ENCODE assay signal across 19 cellular contexts in genomic region chr12:50937653-50938052, GRCh38. TPM values are rescaled to one million over a fixed set of nuclear protein-coding genes. Genes with fewer than 3 reads are reported as not detected.
DNase-seq lines count a peak whose midpoint lies in the region; ATAC-seq and TF ChIP-seq lines count a peak whose summit lies in the region.
"Had no signal": no experiment of that assay in that cellular context is flagged by ENCODE, and none has a peak within 500 bp of the region (broad histone marks: within the 10 kb centered on the region; RNA-seq: fewer than 3 reads in every experiment).

No MANE protein-coding gene starts in this region.

- no peak overlapping the region for H2BK5ac ChIP-seq in IMR-90 (ENCODE audit: low read depth, low read length, poor library complexity, severe bottlenecking)
- peak overlapping the region; percentile 7 for H2BK5ac ChIP-seq in neuronal stem cell (ENCODE audit: low read length)

- H3K14ac ChIP-seq in IMR-90 (replicated peaks; ENCODE audit: low read depth, low read length): no peak overlapping the region
- H3K14ac ChIP-seq in neuronal stem cell (ENCODE audit: low read length): no peak overlapping the region

- no peak overlapping the region for H2AK9ac ChIP-seq in IMR-90 (replicated peaks; ENCODE audit: low read depth, low read length, poor library complexity)

- in situ Hi-C loops in IMR-90 (cut with MboI; ENCODE audit: low sequenced_read_pairs): no loop called here
- in situ Hi-C loops in GM23248 (cut with MboI): no loop called here

- H2AK5ac ChIP-seq in IMR-90 (ENCODE audit: low read depth, low read length) (no peak overlapping the region), neuronal stem cell (ENCODE audit: low read depth, low read length) (no peak overlapping the region)

- 0 out of 2 replicates have a peak overlapping the region, but pooled peaks have one; percentile 7 for H3K4ac ChIP-seq in IMR-90 (ENCODE audit: low read depth, low read length)
- no peak overlapping the region for H3K4ac ChIP-seq in neuronal stem cell (ENCODE audit: low read length)

- H4K20me1 ChIP-seq in BLaER1 (no peaks in the 10 kb centered on the region), IMR-90 (ENCODE audit: insufficient read depth, low read length) (no peaks in the 10 kb centered on the region), GM23248 (ENCODE audit: insufficient read depth) (no peaks in the 10 kb centered on the region)
- H4K20me1 ChIP-seq: BLaER1 treated with 17β-estradiol and CSF1 and Interleukin-3, amounts not matched to agents 10 nM and 100 nM had no signal

- H3F3A ChIP-seq in GM23248 (ENCODE audit: insufficient read depth): peaks cover 13% of the 10 kb centered on the region; the same call in 1 of the 2 replicates

- H3K18ac ChIP-seq in IMR-90 (ENCODE audit: low read depth, low read length) (no peak overlapping the region), neuronal stem cell (ENCODE audit: low read length) (no peak overlapping the region)

- H4K91ac ChIP-seq in IMR-90 (ENCODE audit: insufficient read depth, low read depth, low read length) (no peak overlapping the region), neuronal stem cell (ENCODE audit: low read depth, low read length, poor library complexity) (no peak overlapping the region)

- no peak for ATAC-seq in IMR-90 (ENCODE audit: low read depth)
- ATAC-seq: CD8-positive, alpha-beta T cell had no signal

- H2BK15ac ChIP-seq in IMR-90 (ENCODE audit: low read depth, low read length) (no peak overlapping the region), neuronal stem cell (ENCODE audit: low read length) (no peak overlapping the region)

- no peak for TF ChIP-seq POLR2A in IMR-90 (IDR thresholded peaks at IDR 0.05; ENCODE audit: low read depth, low read length)

- H2BK20ac ChIP-seq in IMR-90 (ENCODE audit: low read depth, low read length): no peak overlapping the region

- peak overlapping the region; percentile 11; the same call in 1 of the 2 replicates for H3K4me3 ChIP-seq in BLaER1
- no peak overlapping the region for H3K4me3 ChIP-seq in IMR-90 (ENCODE audit: insufficient read depth, low read depth, low read length)
- peak overlapping the region in 1 of 2 donors; percentile 36 for H3K4me3 ChIP-seq in neuronal stem cell (ENCODE audit: low read length in 2 of 2)
- H3K4me3 ChIP-seq in GM23248: no peak overlapping the region
- H3K4me3 ChIP-seq: HAP-1 had no signal

- no peak for TF ChIP-seq RAD21 in IMR-90 (IDR thresholded peaks at IDR 0.05; ENCODE audit: low read length)

- no peak overlapping the region for H2BK12ac ChIP-seq in neuronal stem cell (ENCODE audit: low read length)

- TF ChIP-seq CTCF in IMR-90 (conservative IDR thresholded peaks at IDR 0.05; ENCODE audit: low read depth, low read length): no peak

- no peak overlapping the region for H2AFZ ChIP-seq in IMR-90 (replicated peaks; ENCODE audit: low read length, poor library complexity)
- H2AFZ ChIP-seq in neuronal stem cell (ENCODE audit: low read length): no peak overlapping the region
- H2AFZ ChIP-seq in GM23248: no peak overlapping the region

- no peak for DNase-seq in IMR-90
- DNase-seq in OCI-M1 (lab: John Stamatoyannopoulos, UW): peak; percentile 57
- DNase-seq in neuronal stem cell (ENCODE audit: low spot score): no peak
- DNase-seq in GM23248: no peak
- DNase-seq in activated T-cell treated with anti-CD3 and anti-CD28 coated beads for 4 hours: no peak
- DNase-seq in stimulated activated naive CD4-positive, alpha-beta T cell treated with Interleukin-2 at 50 U/mL for 16 hours (lab: John Stamatoyannopoulos, UW): no peak
- DNase-seq: 8988T; CD8-positive, alpha-beta T cell; DMS 273 treated with DMSO at 0.1 percent for 48 hours; DMS79; HFFc6 had no signal

- CTCF ChIA-PET in IMR-90 (lab: Yijun Ruan, JAX): no interaction called here

- H4K8ac ChIP-seq in IMR-90 (ENCODE audit: low read depth in 2 of 2, low read length in 2 of 2) (no peak overlapping the region), neuronal stem cell (ENCODE audit: low read depth, low read length) (no peak overlapping the region)

- H2BK120ac ChIP-seq in IMR-90 (ENCODE audit: low read depth, low read length): no peak overlapping the region
- H2BK120ac ChIP-seq in neuronal stem cell (ENCODE audit: low read depth, low read length): no peak overlapping the region

- no peak overlapping the region for H3K56ac ChIP-seq in IMR-90 (ENCODE audit: extremely low read depth, insufficient read depth, low read length)

- H4K5ac ChIP-seq in IMR-90 (ENCODE audit: low read depth, low read length): no peak overlapping the region

- H3K4me1 ChIP-seq in BLaER1 (peaks cover 12% of the 10 kb centered on the region), IMR-90 (ENCODE audit: control insufficient read depth, insufficient read depth, low read length) (peaks cover 20% of the 10 kb centered on the region), neuronal stem cell (ENCODE audit: control insufficient read depth in 2 of 2, insufficient read depth in 1 of 2, low read depth in 1 of 2, low read length in 2 of 2) (peaks cover 4 to 5% of the 10 kb centered on the region in 2 donors), GM23248 (ENCODE audit: insufficient read depth) (peaks cover 15% of the 10 kb centered on the region)

- no peaks in the 10 kb centered on the region for H3K79me1 ChIP-seq in IMR-90 (ENCODE audit: low read depth in 1 of 2, low read length in 2 of 2)
- no peaks in the 10 kb centered on the region for H3K79me1 ChIP-seq in neuronal stem cell (ENCODE audit: low read depth, low read length)

- H3K79me2 ChIP-seq in GM23248 (ENCODE audit: insufficient read depth): no peaks in the 10 kb centered on the region

- no peaks in the 10 kb centered on the region for H3K9me2 ChIP-seq in GM23248 (ENCODE audit: insufficient read depth)

- H3K23ac ChIP-seq in IMR-90 (ENCODE audit: low read depth, low read length): no peak overlapping the region
- no peak overlapping the region for H3K23ac ChIP-seq in neuronal stem cell (ENCODE audit: low read depth, low read length, poor library complexity)

- H3K9me1 ChIP-seq in IMR-90 (ENCODE audit: insufficient read depth, low read length): peaks cover 6% of the 10 kb centered on the region; the same call in 1 of the 2 replicates

- H3K4me2 ChIP-seq in BLaER1 (no peak overlapping the region), IMR-90 (ENCODE audit: low read depth, low read length) (no peak overlapping the region), neuronal stem cell (ENCODE audit: insufficient read depth, low read length, poor library complexity, severe bottlenecking) (no peak overlapping the region), GM23248 (ENCODE audit: unreplicated experiment) (no peak overlapping the region)
- H3K4me2 ChIP-seq: BLaER1 treated with 17β-estradiol and CSF1 and Interleukin-3, amounts not matched to agents 10 nM and 100 nM had no signal

- no TSS peak for BruUV-seq in IMR-90 (replicated peaks; lab: Mats Ljungman, UMichigan)

- WGBS in IMR-90 (ENCODE audit: extremely low coverage in 2 of 2, insufficient read length in 1 of 2), 2 experiments: 100% methylated on average over 1 of the region's 1 CpG; no CpG with 5 or more reads in 1 of the 2 experiments
- WGBS in neuronal stem cell (ENCODE audit: extremely low coverage in 2 of 2, insufficient read length in 2 of 2, insufficient replicate concordance in 1 of 2), 2 donors: no CpG with 5 or more reads among the region's 1 CpG
- WGBS in GM23248 (ENCODE audit: low coverage in 1 of 2, low lambda C conversion rate in 2 of 2, missing lambda C conversion rate in 2 of 2), 2 experiments: 86 to 100% methylated on average over 1 of the region's 1 CpG

- POLR2A ChIA-PET in IMR-90 (lab: Charles Lee; ENCODE audit: unreplicated experiment): no interaction called here

- H3K9ac ChIP-seq in BLaER1 (no peak overlapping the region), IMR-90 (ENCODE audit: low read depth, low read length) (no peak overlapping the region), neuronal stem cell (ENCODE audit: low read depth, low read length, poor library complexity) (no peak overlapping the region), GM23248 (no peak overlapping the region)
- H3K9ac ChIP-seq: BLaER1 treated with 17β-estradiol and CSF1 and Interleukin-3, amounts not matched to agents 10 nM and 100 nM had no signal

- H3K27ac ChIP-seq in BLaER1 (no peak overlapping the region), IMR-90 (ENCODE audit: insufficient read depth, low read length) (no peak overlapping the region), neuronal stem cell (replicated peaks; ENCODE audit: low read length) (no peak overlapping the region), GM23248 (no peak overlapping the region)
- H3K27ac ChIP-seq: BLaER1 treated with 17β-estradiol and CSF1 and Interleukin-3, amounts not matched to agents 10 nM and 100 nM had no signal

- H3K36me3 ChIP-seq in BLaER1 (peaks cover 21% of the 10 kb centered on the region), IMR-90 (ENCODE audit: control insufficient read depth, insufficient read depth, low read length) (0 out of 2 replicates have a peak, but pooled peaks cover 2% of the 10 kb centered on the region), neuronal stem cell (replicated peaks in 1 of 2; ENCODE audit: control insufficient read depth in 2 of 2, insufficient read depth in 2 of 2, low read length in 2 of 2) (no peaks in the 10 kb centered on the region), GM23248 (ENCODE audit: low read depth) (no peaks in the 10 kb centered on the region)
- H3K36me3 ChIP-seq: HAP-1 had no signal

- H3K27me3 ChIP-seq in BLaER1 (no peaks in the 10 kb centered on the region), IMR-90 (ENCODE audit: control insufficient read depth, insufficient read depth, low read length) (no peaks in the 10 kb centered on the region), neuronal stem cell (ENCODE audit: control insufficient read depth in 3 of 3, insufficient read depth in 3 of 3, low read depth in 1 of 3, low read length in 3 of 3) (no peaks in the 10 kb centered on the region), GM23248 (replicated peaks; ENCODE audit: insufficient read depth) (no peaks in the 10 kb centered on the region)
- H3K27me3 ChIP-seq: BLaER1 treated with 17β-estradiol and CSF1 and Interleukin-3, amounts not matched to agents 10 nM and 100 nM had no signal

- H3K9me3 ChIP-seq in BLaER1: peaks cover 33% of the 10 kb centered on the region
- H3K9me3 ChIP-seq in IMR-90 (ENCODE audit: control insufficient read depth, insufficient read depth, low read length): peaks cover 6% of the 10 kb centered on the region; the same call in 1 of the 2 replicates
- H3K9me3 ChIP-seq in neuronal stem cell (replicated peaks in 1 of 2; ENCODE audit: control insufficient read depth in 2 of 2, insufficient read depth in 1 of 2, low read depth in 1 of 2, low read length in 2 of 2): no peaks in the 10 kb centered on the region
- H3K9me3 ChIP-seq in GM23248 (ENCODE audit: low read depth): no peaks in the 10 kb centered on the region

- intact Hi-C loops in IMR-90 (cut with micrococcal nuclease): no loop called here

- dilution Hi-C loops in IMR-90 (cut with HindIII; ENCODE audit: low sequenced_read_pairs, unreplicated experiment): no loop called here

RNA-seq across cellular contexts. Expression of gene HIGD1C, which starts 14.7 kb away (rescaled TPM):
- not detected in 2 replicates for total RNA-seq in IMR-90 (2012; rRNA removed)
- polyA plus RNA-seq in IMR-90 (2012; rRNA removed): not detected in 2 replicates
- not detected in 2 replicates for polyA plus RNA-seq in IMR-90 (2012; cell fraction: cytosol; rRNA removed)
- polyA plus RNA-seq in IMR-90 (2012; cell fraction: nucleus; rRNA removed; ENCODE audit: low replicate concordance): not detected in 2 replicates
- not detected for polyA plus RNA-seq in neuronal stem cell (2013, experiment 1 of 2)
- polyA plus RNA-seq in neuronal stem cell (2013, experiment 2 of 2): not detected
- total RNA-seq in GM23248 (2014; rRNA removed; shearing (Covaris generic)): not detected in 2 replicates
- polyA plus RNA-seq in GM23248 (2016; fragmentation: Nextera tagmentation; extraction: Ambion mirVana): not detected in 2 replicates
- total RNA-seq: A673; CD8-positive, alpha-beta T cell; Daoy; H1; HFFc6; HT-29 had no signal
- polyA plus RNA-seq: AG04450, H1 had no signal
